Comparison of ENCODE assay signal across 8 cellular contexts in the genomic region with DNA sequence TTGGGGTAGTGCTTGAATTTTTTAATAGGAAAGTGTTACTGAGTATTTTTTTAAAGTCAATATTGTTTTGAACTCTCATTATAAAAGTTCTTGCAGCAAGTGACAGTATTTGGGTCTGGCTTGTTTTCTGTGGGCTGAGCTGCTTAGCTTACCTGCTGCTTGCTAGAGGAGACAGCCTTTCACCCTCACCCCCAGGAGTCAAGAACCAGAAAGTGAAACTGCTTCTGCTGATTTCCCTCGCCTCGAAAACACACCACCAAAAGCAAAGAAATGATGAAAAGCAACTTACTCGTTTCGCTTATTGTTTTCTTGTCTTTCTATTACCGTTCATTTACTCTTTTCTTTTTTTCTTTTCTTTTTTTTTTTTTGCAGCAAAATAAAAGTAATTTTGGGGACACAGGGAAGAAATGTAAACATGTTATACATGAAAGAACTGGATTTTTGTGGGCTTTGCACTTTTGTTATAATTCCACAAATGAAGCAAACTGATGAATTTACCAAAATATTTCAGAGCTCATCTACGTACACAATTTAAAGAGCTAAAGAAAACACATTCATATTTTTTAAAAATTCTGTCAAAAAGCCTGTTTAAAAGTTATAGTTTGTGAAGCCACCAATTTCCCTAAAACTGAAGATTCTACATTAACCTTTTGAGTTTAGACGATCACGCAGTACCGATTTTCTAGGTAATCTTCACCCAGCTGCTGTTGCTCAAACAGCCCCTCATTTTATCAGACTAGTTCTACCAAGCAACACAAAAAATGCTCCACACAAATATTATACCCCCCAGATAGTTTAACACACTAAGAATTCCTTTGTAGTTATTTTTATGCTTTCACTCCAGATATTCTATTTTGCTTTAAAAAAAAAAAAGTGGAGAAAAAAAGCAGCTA. TPM values are rescaled to one million over a fixed set of nuclear protein-coding genes. Genes with fewer than 3 reads are reported as not detected.
DNase-seq lines count a peak whose midpoint lies in the region; ATAC-seq and TF ChIP-seq lines count a peak whose summit lies in the region.

No MANE protein-coding gene starts in this region.

- no TSS peak for BruUV-seq in MCF 10A (replicated peaks; lab: Mats Ljungman, UMichigan)

- POLR2A ChIA-PET in naive thymus-derived CD8-positive, alpha-beta T cell (lab: Charles Lee), result interaction anchor here (0.6 to 8.3 kb wide), 29 partner anchors 8 to 136 kb away, joined by 3 to 104 read pairs (median 7); partner anchors contain the start of gene SEC63
- POLR2A ChIA-PET in MCF 10A (lab: Yijun Ruan, JAX), result interaction anchor here (0.5 to 0.8 kb wide), 4 partner anchors 18 to 1483 kb away, joined by 3 to 4 read pairs (median 3); no protein-coding TSS in a partner anchor

- H3K4me1 Mint-ChIP-seq in naive thymus-derived CD8-positive, alpha-beta T cell, result peaks cover 33 to 75% (median 63%) of the 10 kb centered on the region in 4 donors
- H3K4me1 Mint-ChIP-seq in MCF 10A (ENCODE audit: insufficient read depth, unreplicated experiment), result peaks cover 32% of the 10 kb centered on the region

- H3K9me3 Mint-ChIP-seq in naive thymus-derived CD8-positive, alpha-beta T cell, result no peaks in the 10 kb centered on the region
- H3K9me3 Mint-ChIP-seq in MCF 10A (ENCODE audit: unreplicated experiment), result no peaks in the 10 kb centered on the region

- H3K36me3 Mint-ChIP-seq in naive thymus-derived CD8-positive, alpha-beta T cell, result peaks cover 0 to 14% (median 0%) of the 10 kb centered on the region in 3 donors
- no peaks in the 10 kb centered on the region for H3K36me3 Mint-ChIP-seq in MCF 10A (ENCODE audit: insufficient read depth, unreplicated experiment)

- DNase-seq in activated T-cell treated with anti-CD3 and anti-CD28 coated beads for 4 hours, result peak; percentile 42
- peak; percentile 16 to 87 (median 68) for DNase-seq in naive thymus-derived CD8-positive, alpha-beta T cell
- no peak for DNase-seq in SIG-M5 (lab: John Stamatoyannopoulos, UW)
- DNase-seq in foreskin melanocyte, result no peak
- DNase-seq in MCF 10A (ENCODE audit: unreplicated experiment), result no peak

- ATAC-seq in GM18499 (IDR thresholded peaks at IDR 0.05; ENCODE audit: insufficient read depth, unreplicated experiment) (peak; percentile 53), HG03159 (IDR thresholded peaks at IDR 0.05; ENCODE audit: unreplicated experiment) (peak; percentile 47), SK-N-SH treated with all-trans-retinoic acid at 6 μM for 48 hours (no peak)
- peak; percentile 15 to 33 for ATAC-seq in naive thymus-derived CD8-positive, alpha-beta T cell

- no peaks in the 10 kb centered on the region for H3K27me3 Mint-ChIP-seq in naive thymus-derived CD8-positive, alpha-beta T cell
- no peaks in the 10 kb centered on the region for H3K27me3 Mint-ChIP-seq in MCF 10A (ENCODE audit: insufficient read depth, unreplicated experiment)

- peak overlapping the region; percentile 85 to 99 (median 96) for H3K4me3 Mint-ChIP-seq in naive thymus-derived CD8-positive, alpha-beta T cell
- H3K4me3 Mint-ChIP-seq in MCF 10A (ENCODE audit: unreplicated experiment), result no peak overlapping the region

- CTCF ChIA-PET in MCF 10A (lab: Yijun Ruan, JAX), result interaction anchor here (0.7 to 5.3 kb wide), 2 partner anchors 26 to 475 kb away, joined by 4 to 32 read pairs; no protein-coding TSS in a partner anchor

- TF ChIP-seq CTCF in MCF 10A (IDR thresholded peaks at IDR 0.05; ENCODE audit: unreplicated experiment), result no peak

- H3K27ac Mint-ChIP-seq in naive thymus-derived CD8-positive, alpha-beta T cell, result peak overlapping the region; percentile 97 to 100 (median 99)
- H3K27ac Mint-ChIP-seq in MCF 10A (ENCODE audit: low read depth, unreplicated experiment), result no peak overlapping the region

- intact Hi-C loops in MCF 10A (cut with micrococcal nuclease), result no loop called here

TF ChIP-seq in SK-N-SH treated with all-trans-retinoic acid at 6 μM for 48 hours, 23 proteins besides CTCF, POLR2A, EP300 and RAD21:
- TF ChIP-seq ZFP30 (CRISPR knock-in tag; IDR thresholded peaks at IDR 0.05) (no peak), ZNF8 (CRISPR knock-in tag; IDR thresholded peaks at IDR 0.05) (no peak), GLIS3 (CRISPR knock-in tag; IDR thresholded peaks at IDR 0.05) (no peak), ZNF70 (CRISPR knock-in tag; IDR thresholded peaks at IDR 0.05) (no peak), TSHZ2 (CRISPR knock-in tag; IDR thresholded peaks at IDR 0.05) (no peak), CREB5 (CRISPR knock-in tag; IDR thresholded peaks at IDR 0.05; ENCODE audit: low read depth) (no peak), ZNF565 (CRISPR knock-in tag; conservative IDR thresholded peaks at IDR 0.05; ENCODE audit: low read depth) (no peak), TCF4 (CRISPR knock-in tag; IDR thresholded peaks at IDR 0.05; ENCODE audit: borderline replicate concordance) (no peak)
- TF ChIP-seq, protein P1, sequence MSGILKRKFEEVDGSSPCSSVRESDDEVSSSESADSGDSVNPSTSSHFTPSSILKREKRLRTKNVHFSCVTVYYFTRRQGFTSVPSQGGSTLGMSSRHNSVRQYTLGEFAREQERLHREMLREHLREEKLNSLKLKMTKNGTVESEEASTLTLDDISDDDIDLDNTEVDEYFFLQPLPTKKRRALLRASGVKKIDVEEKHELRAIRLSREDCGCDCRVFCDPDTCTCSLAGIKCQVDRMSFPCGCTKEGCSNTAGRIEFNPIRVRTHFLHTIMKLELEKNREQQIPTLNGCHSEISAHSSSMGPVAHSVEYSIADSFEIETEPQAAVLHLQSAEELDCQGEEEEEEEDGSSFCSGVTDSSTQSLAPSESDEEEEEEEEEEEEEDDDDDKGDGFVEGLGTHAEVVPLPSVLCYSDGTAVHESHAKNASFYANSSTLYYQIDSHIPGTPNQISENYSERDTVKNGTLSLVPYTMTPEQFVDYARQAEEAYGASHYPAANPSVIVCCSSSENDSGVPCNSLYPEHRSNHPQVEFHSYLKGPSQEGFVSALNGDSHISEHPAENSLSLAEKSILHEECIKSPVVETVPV (CRISPR knock-in tag; IDR thresholded peaks at IDR 0.05), result no peak

RNA-seq across cellular contexts. Expression of gene SCML4, which starts 1.7 kb away (rescaled TPM):
- 10 to 100 TPM; 80.9 to 81.5 TPM for total RNA-seq in naive thymus-derived CD8-positive, alpha-beta T cell
- 100 to 1,000 TPM in 1 of 3 donors, 10 to 100 TPM in 2; 56.4 to 119 (median 68.6) TPM for polyA plus RNA-seq in naive thymus-derived CD8-positive, alpha-beta T cell
- not detected in 2 replicates for total RNA-seq in MCF 10A (2022)

Comparison
In these comparisons a context has a peak if more than half of its experiments do, and no peak if none do; other contexts are left out.
1. DNase-seq: peak in activated T-cell treated with anti-CD3 and anti-CD28 coated beads for 4 hours (single experiment) and naive thymus-derived CD8-positive, alpha-beta T cell (10 of 10); none in SIG-M5 (single experiment), foreskin melanocyte (single experiment) and MCF 10A (single experiment).
2. RNA of gene SCML4, which starts 1.7 kb away (total RNA-seq): 80.9 to 81.5 TPM in naive thymus-derived CD8-positive, alpha-beta T cell; not detected in MCF 10A; every median in the first group is over 10 times any median in the second.